ENCODE assay signal across 8 cellular contexts in the genomic region with DNA sequence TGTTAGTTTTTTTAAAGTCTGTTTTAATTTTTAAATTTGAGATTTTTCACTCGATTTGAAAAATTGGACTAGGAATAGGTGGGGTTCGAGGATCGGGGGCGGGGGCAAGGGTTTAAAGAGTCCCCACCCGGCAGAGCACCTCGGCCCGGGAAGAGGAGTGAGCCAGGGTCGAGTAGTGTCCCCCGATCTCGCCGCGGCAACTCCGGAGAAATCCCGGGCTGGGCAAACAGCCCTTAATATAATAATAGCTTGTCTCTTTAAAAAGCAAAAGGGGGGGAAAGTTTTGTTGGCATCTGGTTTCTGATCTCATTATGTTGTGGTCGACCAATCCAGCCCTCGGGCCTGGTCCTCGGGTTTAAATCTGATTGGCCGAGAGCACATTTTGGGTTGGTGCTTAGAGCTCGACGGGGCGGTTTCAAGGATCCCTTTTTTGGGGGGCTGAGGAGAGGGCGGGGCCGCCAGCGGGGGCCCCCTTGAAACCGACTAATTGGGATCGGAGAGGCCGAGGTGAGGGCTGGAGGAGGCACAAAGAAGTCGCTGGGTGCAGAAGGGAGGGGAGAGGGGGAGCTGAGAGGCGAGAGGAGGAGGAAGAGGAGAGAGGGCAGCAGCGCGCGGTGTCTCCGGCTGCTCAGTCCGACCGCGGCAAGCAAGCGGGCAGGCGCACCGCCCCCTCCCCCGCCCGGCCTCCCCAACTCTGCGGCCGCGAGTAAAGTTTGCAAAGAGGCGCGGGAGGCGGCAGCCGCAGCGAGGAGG. TPM values are rescaled to one million over a fixed set of nuclear protein-coding genes. Genes with fewer than 3 reads are reported as not detected.
A peak's percentile ranks its signal among the peaks of the same experiment; 100 is the strongest.
DNase-seq lines count a peak whose midpoint lies in the region; ATAC-seq and TF ChIP-seq lines count a peak whose summit lies in the region.

TSS of gene FZD2 (plus strand) at position 631 of the 753 bp plus-strand sequence. CDS start 205 bp downstream, outside the sequence.

- no peak for TF ChIP-seq POLR2A in lower leg skin (IDR thresholded peaks at IDR 0.05)

- intact Hi-C loops in lower leg skin (cut with DNase I; ENCODE audit: low total_unique reads): no loop called here

- TF ChIP-seq CTCF in lower leg skin (IDR thresholded peaks at IDR 0.05): no peak

- H3K4me3 ChIP-seq in lower leg skin (ENCODE audit: low read depth, poor library complexity, severe bottlenecking): peak within 1 kb of the TSS; percentile 32

- 0 to 1% methylated on average over 38 to 48 of the region's 49 CpGs for WGBS in lower leg skin, 2 donors

- DNase-seq in DMS114 treated with DMSO at 0.1 percent for 48 hours (lab: John Stamatoyannopoulos, UW; ENCODE audit: unreplicated experiment) (peak; percentile 91), NCI-H226 (peak; percentile 98), lower leg skin (ENCODE audit: low spot score in 2 of 2) (peak; percentile 79 to 93)
- peak; percentile 60 for DNase-seq in activated CD4-positive, alpha-beta T cell treated with anti-CD3 and anti-CD28 coated beads for 48 hours
- DNase-seq in effector CD8-positive, alpha-beta T cell (lab: John Stamatoyannopoulos, UW): peak; percentile 30
- peak; percentile 42 for DNase-seq in stimulated activated CD8-positive, alpha-beta memory T cell treated with anti-CD3 and anti-CD28 coated beads, Interleukin-12 subunit alpha, Interleukin-12 subunit beta, amount 100 ng/mL, for 1 hour (ENCODE audit: low read depth)

- ATAC-seq in HG02981 (IDR thresholded peaks at IDR 0.05; ENCODE audit: unreplicated experiment) (peak; percentile 50), GM19467 (IDR thresholded peaks at IDR 0.05; ENCODE audit: unreplicated experiment) (no peak)

RNA-seq across cellular contexts. Expression of gene FZD2, which starts in this region (rescaled TPM):
- total RNA-seq in lower leg skin: 1 to 10 TPM in 2 of 4 donors, under 1 TPM in 2; 0.49 to 1.8 (median 0.89) TPM

Comparison
In these comparisons a context has a peak if more than half of its experiments do, and no peak if none do; other contexts are left out.
1. DNase-seq: peak in every context shown above with its lines; median percentile 98 in NCI-H226; 91 in DMS114 treated with DMSO at 0.1 percent for 48 hours; 86 in lower leg skin; 60 in activated CD4-positive, alpha-beta T cell treated with anti-CD3 and anti-CD28 coated beads for 48 hours; 42 in stimulated activated CD8-positive, alpha-beta memory T cell treated with anti-CD3 and anti-CD28 coated beads, Interleukin-12 subunit alpha, Interleukin-12 subunit beta, amount 100 ng/mL, for 1 hour; 30 in effector CD8-positive, alpha-beta T cell.